In genomic region chr5:64180661-64181343, GRCh38 we compare ENCODE assay signal across 1 cellular context.
TF ChIP-seq lines count a peak whose summit lies in the region.

No MANE protein-coding gene starts in this region.

TF ChIP-seq in GM12878, 131 proteins besides CTCF, POLR2A, EP300 and RAD21 (continued from another document):
- no peak for TF ChIP-seq PRDM15 (CRISPR knock-in tag; IDR thresholded peaks at IDR 0.05)
